29 cellular contexts compared by ENCODE assay signal in the genomic region with DNA sequence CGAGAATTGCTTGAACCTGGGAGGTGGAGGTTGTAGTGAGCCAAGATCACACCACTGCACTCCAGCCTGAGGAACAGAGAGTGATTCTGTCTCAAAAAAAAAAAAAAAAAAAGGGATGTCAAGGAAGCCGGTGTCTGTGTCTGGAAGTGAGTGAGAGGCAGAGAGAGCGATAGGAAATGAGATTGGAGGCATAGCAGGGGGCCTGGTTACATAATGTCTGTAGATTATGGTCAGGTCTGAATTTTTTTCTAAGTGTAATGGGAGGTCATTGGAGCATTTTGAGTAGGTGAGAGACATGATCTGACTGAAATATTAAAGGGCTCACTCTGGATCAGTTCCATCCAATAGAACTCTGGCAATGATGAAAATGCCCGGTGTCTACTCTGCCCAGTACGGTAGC.
"Had no signal": no experiment of that assay in that cellular context is flagged by ENCODE, and none has a peak within 500 bp of the region (broad histone marks: within the 10 kb centered on the region; RNA-seq: fewer than 3 reads in every experiment).

No MANE protein-coding gene starts in this region.

- ATAC-seq: activated CD4-positive, alpha-beta T cell treated with anti-CD3 and anti-CD28 coated beads for 36 hours; activated CD4-positive, CD25-positive, alpha-beta regulatory T cell treated with anti-CD3 and anti-CD28 coated beads, Interleukin-2, amount 50 U/mL, for 24 hours; activated CD8-positive, alpha-beta T cell treated with anti-CD3 and anti-CD28 coated beads, Interleukin-2, amount 10 ng/mL, durations not matched to agents 7 days and 5 days; activated naive CD8-positive, alpha-beta T cell treated with anti-CD3 and anti-CD28 coated beads, Interleukin-2, amount 50 U/mL, for 24 hours; WTC11 had no signal

- H3K36me3 Mint-ChIP-seq: activated naive CD4-positive, alpha-beta T cell treated with anti-CD3 and anti-CD28 coated beads, Interleukin-2, amount 10 ng/mL, durations not matched to agents 7 days and 5 days; activated naive CD8-positive, alpha-beta T cell; brain; WTC11 had no signal

- H3K27ac ChIP-seq: SK-N-MC had no signal

- H3K27ac Mint-ChIP-seq: activated CD4-positive, alpha-beta T cell treated with anti-CD3 and anti-CD28 coated beads for 36 hours; activated CD4-positive, alpha-beta T cell treated with anti-CD3 and anti-CD28 coated beads, Interleukin-2, amount 10 ng/mL, durations not matched to agents 7 days and 5 days; activated CD8-positive, alpha-beta T cell treated with anti-CD3 and anti-CD28 coated beads, Interleukin-2, amount 10 ng/mL, durations not matched to agents 7 days and 5 days; activated naive CD4-positive, alpha-beta T cell treated with anti-CD3 and anti-CD28 coated beads, Interleukin-2, amount 10 ng/mL, durations not matched to agents 7 days and 5 days; activated naive CD8-positive, alpha-beta T cell; activated naive CD8-positive, alpha-beta T cell treated with anti-CD3 and anti-CD28 coated beads, Interleukin-2, amount 50 U/mL, for 24 hours; activated T-cell treated with anti-CD3 and anti-CD28 coated beads, Interleukin-2, amount 50 U/mL, for 24 hours; WTC11 had no signal

- H3K9me3 Mint-ChIP-seq: activated CD4-positive, alpha-beta T cell treated with anti-CD3 and anti-CD28 coated beads, Interleukin-2, amount 10 ng/mL, durations not matched to agents 7 days and 5 days; activated naive CD4-positive, alpha-beta T cell treated with anti-CD3 and anti-CD28 coated beads, Interleukin-2, amount 10 ng/mL, durations not matched to agents 7 days and 5 days; activated naive CD8-positive, alpha-beta T cell treated with anti-CD3 and anti-CD28 coated beads, Interleukin-2, amount 50 U/mL, for 24 hours; activated T-cell treated with anti-CD3 and anti-CD28 coated beads, Interleukin-2, amount 50 U/mL, for 24 hours; WTC11 had no signal

- H3K4me3 ChIP-seq: SK-N-MC had no signal

- H3K4me1 Mint-ChIP-seq: activated CD4-positive, alpha-beta T cell treated with anti-CD3 and anti-CD28 coated beads, Interleukin-2, amount 10 ng/mL, durations not matched to agents 7 days and 5 days; activated naive CD4-positive, alpha-beta T cell treated with anti-CD3 and anti-CD28 coated beads, Interleukin-2, amount 10 ng/mL, durations not matched to agents 7 days and 5 days had no signal

- DNase-seq: activated CD4-positive, alpha-beta T cell treated with anti-CD3 and anti-CD28 coated beads for 36 hours; activated CD4-positive, alpha-beta T cell treated with anti-CD3 and anti-CD28 coated beads, Interleukin-2, amount 10 ng/mL, durations not matched to agents 7 days and 5 days; activated CD4-positive, alpha-beta T cell treated with anti-CD3 and anti-CD28 coated beads, Interleukin-2, amount 50 U/mL, for 48 hours; activated CD8-positive, alpha-beta T cell treated with anti-CD3 and anti-CD28 coated beads, Interleukin-2, amount 10 ng/mL, durations not matched to agents 7 days and 5 days; activated naive CD4-positive, alpha-beta T cell treated with anti-CD3 and anti-CD28 coated beads, Interleukin-2, amount 10 ng/mL, durations not matched to agents 7 days and 5 days; activated naive CD8-positive, alpha-beta T cell treated with anti-CD3 and anti-CD28 coated beads, Interleukin-2, amount 50 U/mL, for 24 hours; activated T-cell treated with anti-CD3 and anti-CD28 coated beads, Interleukin-2, amount 50 U/mL, for 24 hours; anterior cingulate cortex; caudate nucleus; cerebellar nuclear complex; Karpas-422; KBM-7; NCI-H1105; NCI-H1417 treated with DMSO at 0.1 percent for 48 hours; NCI-H187 treated with DMSO at 0.1 percent for 48 hours; NCI-H2081; NCI-H2171 treated with DMSO at 0.1 percent for 48 hours; NCI-H345; NCI-H524 treated with DMSO at 0.1 percent for 48 hours; NCI-H748 treated with DMSO at 0.1 percent for 48 hours; NK-92 treated with Interleukin-12 subunit alpha and Interleukin-12 subunit beta, amount 100 ng/mL, for 24 hours; OCI-M1; Right ventricle myocardium superior; T1000 had no signal

- H3K4me3 Mint-ChIP-seq: activated CD4-positive, alpha-beta T cell treated with anti-CD3 and anti-CD28 coated beads for 36 hours; activated CD4-positive, alpha-beta T cell treated with anti-CD3 and anti-CD28 coated beads, Interleukin-2, amount 10 ng/mL, durations not matched to agents 7 days and 5 days; activated CD8-positive, alpha-beta T cell treated with anti-CD3 and anti-CD28 coated beads, Interleukin-2, amount 10 ng/mL, durations not matched to agents 7 days and 5 days; activated naive CD4-positive, alpha-beta T cell treated with anti-CD3 and anti-CD28 coated beads, Interleukin-2, amount 10 ng/mL, durations not matched to agents 7 days and 5 days; activated naive CD8-positive, alpha-beta T cell; activated naive CD8-positive, alpha-beta T cell treated with anti-CD3 and anti-CD28 coated beads, Interleukin-2, amount 50 U/mL, for 24 hours; activated T-cell treated with anti-CD3 and anti-CD28 coated beads, Interleukin-2, amount 50 U/mL, for 24 hours; brain; WTC11 had no signal
